1 cellular context compared by ENCODE assay signal in genomic region chr5:146340260-146341081, GRCh38.
TF ChIP-seq lines count a peak whose summit lies in the region.

No MANE protein-coding gene starts in this region.

TF ChIP-seq in K562, 482 proteins besides CTCF, POLR2A, EP300 and RAD21 (continued from another document and continues in another):
- TF ChIP-seq MBD1 (CRISPR knock-in tag; IDR thresholded peaks at IDR 0.05), result no peak
- TF ChIP-seq ZNF584 (CRISPR knock-in tag; IDR thresholded peaks at IDR 0.05; ENCODE audit: low read depth), result no peak
- no peak for TF ChIP-seq NKRF (IDR thresholded peaks at IDR 0.05; ENCODE audit: borderline replicate concordance)
- no peak for TF ChIP-seq ZNF639 (CRISPR knock-in tag; conservative IDR thresholded peaks at IDR 0.05 in 1 of 2, IDR thresholded peaks at IDR 0.05 in 1 of 2)
- TF ChIP-seq, protein P1, sequence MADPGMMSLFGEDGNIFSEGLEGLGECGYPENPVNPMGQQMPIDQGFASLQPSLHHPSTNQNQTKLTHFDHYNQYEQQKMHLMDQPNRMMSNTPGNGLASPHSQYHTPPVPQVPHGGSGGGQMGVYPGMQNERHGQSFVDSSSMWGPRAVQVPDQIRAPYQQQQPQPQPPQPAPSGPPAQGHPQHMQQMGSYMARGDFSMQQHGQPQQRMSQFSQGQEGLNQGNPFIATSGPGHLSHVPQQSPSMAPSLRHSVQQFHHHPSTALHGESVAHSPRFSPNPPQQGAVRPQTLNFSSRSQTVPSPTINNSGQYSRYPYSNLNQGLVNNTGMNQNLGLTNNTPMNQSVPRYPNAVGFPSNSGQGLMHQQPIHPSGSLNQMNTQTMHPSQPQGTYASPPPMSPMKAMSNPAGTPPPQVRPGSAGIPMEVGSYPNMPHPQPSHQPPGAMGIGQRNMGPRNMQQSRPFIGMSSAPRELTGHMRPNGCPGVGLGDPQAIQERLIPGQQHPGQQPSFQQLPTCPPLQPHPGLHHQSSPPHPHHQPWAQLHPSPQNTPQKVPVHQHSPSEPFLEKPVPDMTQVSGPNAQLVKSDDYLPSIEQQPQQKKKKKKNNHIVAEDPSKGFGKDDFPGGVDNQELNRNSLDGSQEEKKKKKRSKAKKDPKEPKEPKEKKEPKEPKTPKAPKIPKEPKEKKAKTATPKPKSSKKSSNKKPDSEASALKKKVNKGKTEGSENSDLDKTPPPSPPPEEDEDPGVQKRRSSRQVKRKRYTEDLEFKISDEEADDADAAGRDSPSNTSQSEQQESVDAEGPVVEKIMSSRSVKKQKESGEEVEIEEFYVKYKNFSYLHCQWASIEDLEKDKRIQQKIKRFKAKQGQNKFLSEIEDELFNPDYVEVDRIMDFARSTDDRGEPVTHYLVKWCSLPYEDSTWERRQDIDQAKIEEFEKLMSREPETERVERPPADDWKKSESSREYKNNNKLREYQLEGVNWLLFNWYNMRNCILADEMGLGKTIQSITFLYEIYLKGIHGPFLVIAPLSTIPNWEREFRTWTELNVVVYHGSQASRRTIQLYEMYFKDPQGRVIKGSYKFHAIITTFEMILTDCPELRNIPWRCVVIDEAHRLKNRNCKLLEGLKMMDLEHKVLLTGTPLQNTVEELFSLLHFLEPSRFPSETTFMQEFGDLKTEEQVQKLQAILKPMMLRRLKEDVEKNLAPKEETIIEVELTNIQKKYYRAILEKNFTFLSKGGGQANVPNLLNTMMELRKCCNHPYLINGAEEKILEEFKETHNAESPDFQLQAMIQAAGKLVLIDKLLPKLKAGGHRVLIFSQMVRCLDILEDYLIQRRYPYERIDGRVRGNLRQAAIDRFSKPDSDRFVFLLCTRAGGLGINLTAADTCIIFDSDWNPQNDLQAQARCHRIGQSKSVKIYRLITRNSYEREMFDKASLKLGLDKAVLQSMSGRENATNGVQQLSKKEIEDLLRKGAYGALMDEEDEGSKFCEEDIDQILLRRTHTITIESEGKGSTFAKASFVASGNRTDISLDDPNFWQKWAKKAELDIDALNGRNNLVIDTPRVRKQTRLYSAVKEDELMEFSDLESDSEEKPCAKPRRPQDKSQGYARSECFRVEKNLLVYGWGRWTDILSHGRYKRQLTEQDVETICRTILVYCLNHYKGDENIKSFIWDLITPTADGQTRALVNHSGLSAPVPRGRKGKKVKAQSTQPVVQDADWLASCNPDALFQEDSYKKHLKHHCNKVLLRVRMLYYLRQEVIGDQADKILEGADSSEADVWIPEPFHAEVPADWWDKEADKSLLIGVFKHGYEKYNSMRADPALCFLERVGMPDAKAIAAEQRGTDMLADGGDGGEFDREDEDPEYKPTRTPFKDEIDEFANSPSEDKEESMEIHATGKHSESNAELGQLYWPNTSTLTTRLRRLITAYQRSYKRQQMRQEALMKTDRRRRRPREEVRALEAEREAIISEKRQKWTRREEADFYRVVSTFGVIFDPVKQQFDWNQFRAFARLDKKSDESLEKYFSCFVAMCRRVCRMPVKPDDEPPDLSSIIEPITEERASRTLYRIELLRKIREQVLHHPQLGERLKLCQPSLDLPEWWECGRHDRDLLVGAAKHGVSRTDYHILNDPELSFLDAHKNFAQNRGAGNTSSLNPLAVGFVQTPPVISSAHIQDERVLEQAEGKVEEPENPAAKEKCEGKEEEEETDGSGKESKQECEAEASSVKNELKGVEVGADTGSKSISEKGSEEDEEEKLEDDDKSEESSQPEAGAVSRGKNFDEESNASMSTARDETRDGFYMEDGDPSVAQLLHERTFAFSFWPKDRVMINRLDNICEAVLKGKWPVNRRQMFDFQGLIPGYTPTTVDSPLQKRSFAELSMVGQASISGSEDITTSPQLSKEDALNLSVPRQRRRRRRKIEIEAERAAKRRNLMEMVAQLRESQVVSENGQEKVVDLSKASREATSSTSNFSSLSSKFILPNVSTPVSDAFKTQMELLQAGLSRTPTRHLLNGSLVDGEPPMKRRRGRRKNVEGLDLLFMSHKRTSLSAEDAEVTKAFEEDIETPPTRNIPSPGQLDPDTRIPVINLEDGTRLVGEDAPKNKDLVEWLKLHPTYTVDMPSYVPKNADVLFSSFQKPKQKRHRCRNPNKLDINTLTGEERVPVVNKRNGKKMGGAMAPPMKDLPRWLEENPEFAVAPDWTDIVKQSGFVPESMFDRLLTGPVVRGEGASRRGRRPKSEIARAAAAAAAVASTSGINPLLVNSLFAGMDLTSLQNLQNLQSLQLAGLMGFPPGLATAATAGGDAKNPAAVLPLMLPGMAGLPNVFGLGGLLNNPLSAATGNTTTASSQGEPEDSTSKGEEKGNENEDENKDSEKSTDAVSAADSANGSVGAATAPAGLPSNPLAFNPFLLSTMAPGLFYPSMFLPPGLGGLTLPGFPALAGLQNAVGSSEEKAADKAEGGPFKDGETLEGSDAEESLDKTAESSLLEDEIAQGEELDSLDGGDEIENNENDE (IDR thresholded peaks at IDR 0.05; ENCODE audit: low read depth, low read length), result no peak
- TF ChIP-seq KLF1 (tag; IDR thresholded peaks at IDR 0.05), result no peak
- TF ChIP-seq GABPB1 (CRISPR knock-in tag; IDR thresholded peaks at IDR 0.05), result no peak
- no peak for TF ChIP-seq ZNF76 (CRISPR knock-in tag; IDR thresholded peaks at IDR 0.05; ENCODE audit: borderline replicate concordance)
- TF ChIP-seq BDP1 (IDR thresholded peaks at IDR 0.05; ENCODE audit: insufficient read depth, insufficient read length), result no peak
- no peak for TF ChIP-seq STAG1 (CRISPR knock-in tag; IDR thresholded peaks at IDR 0.05; ENCODE audit: borderline replicate concordance)
- TF ChIP-seq, protein P2, sequence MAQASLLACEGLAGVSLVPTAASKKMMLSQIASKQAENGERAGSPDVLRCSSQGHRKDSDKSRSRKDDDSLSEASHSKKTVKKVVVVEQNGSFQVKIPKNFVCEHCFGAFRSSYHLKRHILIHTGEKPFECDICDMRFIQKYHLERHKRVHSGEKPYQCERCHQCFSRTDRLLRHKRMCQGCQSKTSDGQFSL (CRISPR knock-in tag; IDR thresholded peaks at IDR 0.05), result no peak
- TF ChIP-seq, protein P2 (tag; IDR thresholded peaks at IDR 0.05), result no peak
- TF ChIP-seq CBFB (CRISPR knock-in tag; IDR thresholded peaks at IDR 0.05), result no peak
- no peak for TF ChIP-seq ZNF586 (CRISPR knock-in tag; conservative IDR thresholded peaks at IDR 0.05)
- TF ChIP-seq PTBP1 (IDR thresholded peaks at IDR 0.05; ENCODE audit: low read depth, low read length), result no peak
- TF ChIP-seq NCOA4 (IDR thresholded peaks at IDR 0.05; ENCODE audit: partially characterized antibody), result no peak
- TF ChIP-seq TFE3 (CRISPR knock-in tag; IDR thresholded peaks at IDR 0.05), result no peak
- TF ChIP-seq TSC22D4 (tag; IDR thresholded peaks at IDR 0.05), result no peak
- TF ChIP-seq CBX8 (IDR thresholded peaks at IDR 0.05; ENCODE audit: borderline replicate concordance, extremely low read depth, low read depth, low read length, poor library complexity, severe bottlenecking), result no peak
- no peak for TF ChIP-seq KAT8 (IDR thresholded peaks at IDR 0.05; ENCODE audit: low read depth)
- TF ChIP-seq ZBTB33 (CRISPR knock-in tag; IDR thresholded peaks at IDR 0.05), result peak; percentile 22; the same call in 1 of the 2 replicates
- no peak for TF ChIP-seq NFE2 (IDR thresholded peaks at IDR 0.05; ENCODE audit: low read depth)
- TF ChIP-seq, protein P3, sequence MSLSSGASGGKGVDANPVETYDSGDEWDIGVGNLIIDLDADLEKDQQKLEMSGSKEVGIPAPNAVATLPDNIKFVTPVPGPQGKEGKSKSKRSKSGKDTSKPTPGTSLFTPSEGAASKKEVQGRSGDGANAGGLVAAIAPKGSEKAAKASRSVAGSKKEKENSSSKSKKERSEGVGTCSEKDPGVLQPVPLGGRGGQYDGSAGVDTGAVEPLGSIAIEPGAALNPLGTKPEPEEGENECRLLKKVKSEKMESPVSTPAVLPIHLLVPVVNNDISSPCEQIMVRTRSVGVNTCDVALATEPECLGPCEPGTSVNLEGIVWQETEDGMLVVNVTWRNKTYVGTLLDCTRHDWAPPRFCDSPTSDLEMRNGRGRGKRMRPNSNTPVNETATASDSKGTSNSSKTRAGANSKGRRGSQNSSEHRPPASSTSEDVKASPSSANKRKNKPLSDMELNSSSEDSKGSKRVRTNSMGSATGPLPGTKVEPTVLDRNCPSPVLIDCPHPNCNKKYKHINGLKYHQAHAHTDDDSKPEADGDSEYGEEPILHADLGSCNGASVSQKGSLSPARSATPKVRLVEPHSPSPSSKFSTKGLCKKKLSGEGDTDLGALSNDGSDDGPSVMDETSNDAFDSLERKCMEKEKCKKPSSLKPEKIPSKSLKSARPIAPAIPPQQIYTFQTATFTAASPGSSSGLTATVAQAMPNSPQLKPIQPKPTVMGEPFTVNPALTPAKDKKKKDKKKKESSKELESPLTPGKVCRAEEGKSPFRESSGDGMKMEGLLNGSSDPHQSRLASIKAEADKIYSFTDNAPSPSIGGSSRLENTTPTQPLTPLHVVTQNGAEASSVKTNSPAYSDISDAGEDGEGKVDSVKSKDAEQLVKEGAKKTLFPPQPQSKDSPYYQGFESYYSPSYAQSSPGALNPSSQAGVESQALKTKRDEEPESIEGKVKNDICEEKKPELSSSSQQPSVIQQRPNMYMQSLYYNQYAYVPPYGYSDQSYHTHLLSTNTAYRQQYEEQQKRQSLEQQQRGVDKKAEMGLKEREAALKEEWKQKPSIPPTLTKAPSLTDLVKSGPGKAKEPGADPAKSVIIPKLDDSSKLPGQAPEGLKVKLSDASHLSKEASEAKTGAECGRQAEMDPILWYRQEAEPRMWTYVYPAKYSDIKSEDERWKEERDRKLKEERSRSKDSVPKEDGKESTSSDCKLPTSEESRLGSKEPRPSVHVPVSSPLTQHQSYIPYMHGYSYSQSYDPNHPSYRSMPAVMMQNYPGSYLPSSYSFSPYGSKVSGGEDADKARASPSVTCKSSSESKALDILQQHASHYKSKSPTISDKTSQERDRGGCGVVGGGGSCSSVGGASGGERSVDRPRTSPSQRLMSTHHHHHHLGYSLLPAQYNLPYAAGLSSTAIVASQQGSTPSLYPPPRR (CRISPR knock-in tag; IDR thresholded peaks at IDR 0.05; ENCODE audit: borderline replicate concordance), result 0 out of 2 replicates have a peak, but pooled peaks have one; percentile 41
- TF ChIP-seq ZNF224 (CRISPR knock-in tag; IDR thresholded peaks at IDR 0.05), result 0 out of 2 replicates have a peak, but pooled peaks have one; percentile 37
